Comparison of ENCODE assay signal across 10 cellular contexts in the genomic region with DNA sequence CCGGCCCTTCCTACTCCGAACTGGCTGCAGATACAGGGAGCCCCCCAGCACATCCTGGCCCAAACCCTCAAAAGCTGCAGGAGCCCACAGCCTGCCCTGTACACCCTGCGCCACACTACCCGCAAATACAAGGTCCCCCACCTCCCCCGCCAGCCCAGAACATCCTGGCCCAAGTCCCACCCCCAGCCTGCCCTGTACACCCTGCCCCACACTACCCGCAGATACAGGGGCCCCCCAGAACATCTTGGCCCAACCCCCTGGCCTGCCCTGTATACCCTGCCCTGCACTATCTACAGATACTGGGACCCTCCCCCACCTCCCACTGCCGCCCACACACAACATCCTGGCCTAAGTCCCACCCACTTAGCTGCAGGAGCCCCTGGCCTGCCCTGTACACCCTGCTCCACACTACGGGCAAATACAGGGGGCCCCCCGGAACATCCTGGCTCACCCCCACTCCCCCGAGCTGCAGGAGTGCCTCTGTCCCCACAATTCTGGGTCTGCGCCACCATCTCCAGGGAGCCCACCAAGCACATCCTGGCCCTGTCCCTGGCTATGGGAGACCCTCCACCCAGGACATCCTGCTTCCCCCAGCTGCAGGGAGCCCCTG. TPM values are rescaled to one million over a fixed set of nuclear protein-coding genes. Genes with fewer than 3 reads are reported as not detected.
DNase-seq lines count a peak whose midpoint lies in the region; TF ChIP-seq lines count a peak whose summit lies in the region.
"Had no signal": no experiment of that assay in that cellular context is flagged by ENCODE, and none has a peak within 500 bp of the region (broad histone marks: within the 10 kb centered on the region; RNA-seq: fewer than 3 reads in every experiment).

No MANE protein-coding gene starts in this region.

- no peak overlapping the region for H3K9ac ChIP-seq in mammary epithelial cell (ENCODE audit: insufficient read depth, low read length)

- H3K27me3 ChIP-seq in mammary epithelial cell (ENCODE audit: insufficient read depth, low read length) (no peaks in the 10 kb centered on the region), dorsolateral prefrontal cortex (no peaks in the 10 kb centered on the region), vagina (no peaks in the 10 kb centered on the region)

- WGBS in mammary epithelial cell (ENCODE audit: low coverage, missing lambda C conversion rate), result 100% methylated on average over 2 of the region's 11 CpGs

- peaks cover 93% of the 10 kb centered on the region for H3K79me2 ChIP-seq in mammary epithelial cell (ENCODE audit: insufficient read depth, low read length)

- TF ChIP-seq POLR2A in vagina (IDR thresholded peaks at IDR 0.05), result no peak

- H2AFZ ChIP-seq in mammary epithelial cell (ENCODE audit: low read depth, low read length), result no peak overlapping the region

- CTCF ChIA-PET in MCF 10A (lab: Yijun Ruan, JAX) (interaction anchor here (0.7 kb wide), 2 partner anchors 19 to 1197 kb away, joined by 3 read pairs; no protein-coding TSS in a partner anchor), mammary epithelial cell (lab: Charles Lee; ENCODE audit: low non-redundant PET) (no interaction called here)

- H4K20me1 ChIP-seq in mammary epithelial cell (ENCODE audit: insufficient read depth, low read length), result peaks cover 4% of the 10 kb centered on the region

- BruUV-seq in MCF 10A (replicated peaks; lab: Mats Ljungman, UMichigan) (no TSS peak), mammary epithelial cell (replicated peaks; lab: Mats Ljungman, UMichigan) (no TSS peak)

- H3K4me1 Mint-ChIP-seq in MCF 10A (ENCODE audit: insufficient read depth, unreplicated experiment), result no peaks in the 10 kb centered on the region
- peaks cover 7% of the 10 kb centered on the region for H3K4me1 Mint-ChIP-seq in activated CD4-positive, alpha-beta T cell treated with anti-CD3 and anti-CD28 coated beads, Interleukin-2, amount 10 ng/mL, durations not matched to agents 24 days and 14 days

- in situ Hi-C loops in mammary epithelial cell (cut with MboI; ENCODE audit: low sequenced_read_pairs in 2 of 2), result no loop called here

- H3K4me3 ChIP-seq in mammary epithelial cell (replicated peaks in 1 of 3; ENCODE audit: insufficient read depth in 1 of 3, low read depth in 2 of 3, low read length in 3 of 3), result no peak overlapping the region
- no peak overlapping the region for H3K4me3 ChIP-seq in dorsolateral prefrontal cortex
- H3K4me3 ChIP-seq in vagina, result no peak overlapping the region
- H3K4me3 ChIP-seq: HAP-1 had no signal

- H3K27ac ChIP-seq in mammary epithelial cell (ENCODE audit: insufficient read depth, low read depth, low read length), result no peak overlapping the region
- H3K27ac ChIP-seq in dorsolateral prefrontal cortex, result no peak overlapping the region
- no peak overlapping the region for H3K27ac ChIP-seq in vagina

- peak overlapping the region; percentile 27 for H3K27ac Mint-ChIP-seq in MCF 10A (ENCODE audit: low read depth, unreplicated experiment)
- no peak overlapping the region for H3K27ac Mint-ChIP-seq in activated CD4-positive, alpha-beta T cell treated with anti-CD3 and anti-CD28 coated beads, Interleukin-2, amount 10 ng/mL, durations not matched to agents 24 days and 14 days

- DNase-seq in MCF 10A (ENCODE audit: unreplicated experiment), result no peak
- DNase-seq in mammary epithelial cell, result no peak
- DNase-seq in dorsolateral prefrontal cortex, result peak in 7 of 10 donors; percentile 2 to 41 (median 22)
- peak; percentile 78 for DNase-seq in mesenteric fat pad (ENCODE audit: low spot score)
- peak; percentile 58 to 94 for DNase-seq in vagina (ENCODE audit: extremely low spot score in 2 of 2)
- DNase-seq in DMS153 treated with DMSO at 0.1 percent for 48 hours (lab: John Stamatoyannopoulos, UW; ENCODE audit: unreplicated experiment), result no peak
- no peak for DNase-seq in cortex of kidney (lab: John Stamatoyannopoulos, UW)
- no peak for DNase-seq in activated CD4-positive, alpha-beta T cell treated with anti-CD3 and anti-CD28 coated beads, Interleukin-2, amount 10 ng/mL, durations not matched to agents 24 days and 14 days
- DNase-seq: amniotic stem cell had no signal

- peaks cover 5% of the 10 kb centered on the region for H3K36me3 ChIP-seq in mammary epithelial cell (ENCODE audit: insufficient read depth, low read length)
- peaks cover 0 to 9% of the 10 kb centered on the region in 2 donors for H3K36me3 ChIP-seq in vagina

- H3K9me3 Mint-ChIP-seq in MCF 10A (ENCODE audit: unreplicated experiment), result no peaks in the 10 kb centered on the region
- H3K9me3 Mint-ChIP-seq in activated CD4-positive, alpha-beta T cell treated with anti-CD3 and anti-CD28 coated beads, Interleukin-2, amount 10 ng/mL, durations not matched to agents 24 days and 14 days, result no peaks in the 10 kb centered on the region

- H3K4me2 ChIP-seq in mammary epithelial cell (ENCODE audit: insufficient read depth, low read depth, low read length), result no peak overlapping the region

- H3K36me3 Mint-ChIP-seq in MCF 10A (ENCODE audit: insufficient read depth, unreplicated experiment), result peaks cover 22% of the 10 kb centered on the region
- H3K36me3 Mint-ChIP-seq in activated CD4-positive, alpha-beta T cell treated with anti-CD3 and anti-CD28 coated beads, Interleukin-2, amount 10 ng/mL, durations not matched to agents 24 days and 14 days (ENCODE audit: low read depth), result peaks cover 15% of the 10 kb centered on the region

- H3K4me3 Mint-ChIP-seq in MCF 10A (ENCODE audit: unreplicated experiment), result no peak overlapping the region
- H3K4me3 Mint-ChIP-seq in activated CD4-positive, alpha-beta T cell treated with anti-CD3 and anti-CD28 coated beads, Interleukin-2, amount 10 ng/mL, durations not matched to agents 24 days and 14 days, result no peak overlapping the region

- intact Hi-C loops in MCF 10A (cut with micrococcal nuclease) (no loop called here), mammary epithelial cell (cut with micrococcal nuclease) (no loop called here), dorsolateral prefrontal cortex (cut with DNase I) (no loop called here), vagina (cut with DNase I) (no loop called here)
- intact Hi-C loops in activated CD4-positive, alpha-beta T cell treated with anti-CD3 and anti-CD28 coated beads, Interleukin-2, amount 10 ng/mL, durations not matched to agents 24 days and 14 days (cut with micrococcal nuclease), result no loop called here

- H3K4me1 ChIP-seq in mammary epithelial cell (ENCODE audit: insufficient read depth, low read length) (peaks cover 33% of the 10 kb centered on the region), vagina (peaks cover 14% of the 10 kb centered on the region)
- H3K4me1 ChIP-seq: HAP-1 had no signal

- TF ChIP-seq CTCF in MCF 10A (IDR thresholded peaks at IDR 0.05; ENCODE audit: unreplicated experiment), result no peak
- TF ChIP-seq CTCF in mammary epithelial cell (conservative IDR thresholded peaks at IDR 0.05 in 1 of 2, IDR thresholded peaks at IDR 0.05 in 1 of 2; ENCODE audit: extremely low read depth in 1 of 2, insufficient read depth in 1 of 2, low read depth in 1 of 2, low read length in 2 of 2), result no peak
- no peak for TF ChIP-seq CTCF in dorsolateral prefrontal cortex (IDR thresholded peaks at IDR 0.05 in 54 of 56, conservative IDR thresholded peaks at IDR 0.05 in 2 of 56; ENCODE audit: low read depth in 1 of 56, partially characterized antibody in 56 of 56)
- TF ChIP-seq CTCF in vagina (IDR thresholded peaks at IDR 0.05), result no peak

- dilution Hi-C loops in mammary epithelial cell (cut with HindIII; ENCODE audit: low sequenced_read_pairs), result no loop called here

- no peaks in the 10 kb centered on the region for H3K9me3 ChIP-seq in mammary epithelial cell (replicated peaks; ENCODE audit: insufficient read depth, low read length)
- no peaks in the 10 kb centered on the region for H3K9me3 ChIP-seq in vagina
- H3K9me3 ChIP-seq: HAP-1 had no signal

- no peaks in the 10 kb centered on the region for H3K27me3 Mint-ChIP-seq in MCF 10A (ENCODE audit: insufficient read depth, unreplicated experiment)
- no peaks in the 10 kb centered on the region for H3K27me3 Mint-ChIP-seq in activated CD4-positive, alpha-beta T cell treated with anti-CD3 and anti-CD28 coated beads, Interleukin-2, amount 10 ng/mL, durations not matched to agents 24 days and 14 days

- POLR2A ChIA-PET in MCF 10A (lab: Yijun Ruan, JAX), result no interaction called here

RNA-seq across cellular contexts. Expression of a gene that starts 8.3 kb away (rescaled TPM):
- total RNA-seq in MCF 10A (2022), result 17.1 and 22.6 TPM in 2 replicates
- total RNA-seq in mammary epithelial cell, result 10 to 100 TPM; 37.1 to 43.5 TPM
- polyA plus RNA-seq in mammary epithelial cell, result 50.3 TPM
- polyA minus RNA-seq in mammary epithelial cell, result 35.9 TPM
- 10 to 100 TPM; 24.4 to 66.5 (median 41.3) TPM for total RNA-seq in dorsolateral prefrontal cortex
- 45.7 TPM for total RNA-seq in mesenteric fat pad
- 29.7 TPM for total RNA-seq in vagina
- total RNA-seq in activated CD4-positive, alpha-beta T cell treated with anti-CD3 and anti-CD28 coated beads, Interleukin-2, amount 10 ng/mL, durations not matched to agents 24 days and 14 days, result 93.2 and 95.6 TPM in 2 replicates

Comparison
In these comparisons a context has a peak if more than half of its experiments do, and no peak if none do; other contexts are left out.
1. DNase-seq: peak in dorsolateral prefrontal cortex (7 of 10), mesenteric fat pad (single experiment) and vagina (2 of 2); none in MCF 10A (single experiment), mammary epithelial cell (single experiment), DMS153 treated with DMSO at 0.1 percent for 48 hours (single experiment), cortex of kidney (single experiment) and activated CD4-positive, alpha-beta T cell treated with anti-CD3 and anti-CD28 coated beads, Interleukin-2, amount 10 ng/mL, durations not matched to agents 24 days and 14 days (single experiment).